In genomic region chr22:39242809-39243442, GRCh38 we compare ENCODE assay signal across 1 cellular context.
TF ChIP-seq lines count a peak whose summit lies in the region.

No MANE protein-coding gene starts in this region.

TF ChIP-seq in K562, 482 proteins besides CTCF, POLR2A, EP300 and RAD21 (continued from another document):
- TF ChIP-seq CREB5 (CRISPR knock-in tag; IDR thresholded peaks at IDR 0.05) (no peak), ILF3 (IDR thresholded peaks at IDR 0.05; ENCODE audit: borderline replicate concordance) (no peak), BCOR (IDR thresholded peaks at IDR 0.05) (peak; percentile 52; the same call in 1 of the 2 replicates), HNRNPLL (IDR thresholded peaks at IDR 0.05; ENCODE audit: low read depth, low read length, poor library complexity, severe bottlenecking) (no peak), ZNF212 (CRISPR knock-in tag; IDR thresholded peaks at IDR 0.05) (no peak), ZNF143 (CRISPR knock-in tag; IDR thresholded peaks at IDR 0.05) (no peak), TFE3 (CRISPR knock-in tag; IDR thresholded peaks at IDR 0.05) (no peak), PRPF4 (IDR thresholded peaks at IDR 0.05; ENCODE audit: insufficient read depth, low read depth, low read length, poor library complexity, severe bottlenecking) (no peak), NR2F6 (CRISPR knock-in tag; IDR thresholded peaks at IDR 0.05) (no peak), STAT5B (CRISPR knock-in tag; IDR thresholded peaks at IDR 0.05) (no peak), SNRNP70 (optimal IDR thresholded peaks at IDR 0.05; ENCODE audit: low read depth, low read length) (no peak), NFE2 (IDR thresholded peaks at IDR 0.05; ENCODE audit: low read depth) (no peak), NELFE (IDR thresholded peaks at IDR 0.05; ENCODE audit: insufficient read depth, insufficient read length) (no peak), MCM2 (IDR thresholded peaks at IDR 0.05; ENCODE audit: low read depth) (no peak), DIDO1 (tag; IDR thresholded peaks at IDR 0.05; ENCODE audit: low read depth) (no peak), CTCFL (IDR thresholded peaks at IDR 0.05; ENCODE audit: borderline replicate concordance, insufficient read depth, low read depth, low read length, poor library complexity, severe bottlenecking) (no peak), PREB (CRISPR knock-in tag; IDR thresholded peaks at IDR 0.05) (no peak), U2AF1 (optimal IDR thresholded peaks at IDR 0.05; ENCODE audit: low read depth, low read length) (no peak), ARID1B (IDR thresholded peaks at IDR 0.05) (peak; percentile 24; the same call in 1 of the 2 replicates), USF2 (CRISPR knock-in tag; IDR thresholded peaks at IDR 0.05) (no peak), OTX1 (CRISPR knock-in tag; IDR thresholded peaks at IDR 0.05) (no peak), KLF6 (CRISPR knock-in tag; IDR thresholded peaks at IDR 0.05; ENCODE audit: borderline replicate concordance) (no peak), MTA3 (IDR thresholded peaks at IDR 0.05; ENCODE audit: borderline replicate concordance) (no peak), BRD4 (IDR thresholded peaks at IDR 0.05) (no peak), ZNF561 (CRISPR knock-in tag; conservative IDR thresholded peaks at IDR 0.05) (no peak)
